2 cellular contexts compared by ENCODE assay signal in genomic region chr6:163671355-163671754, GRCh38.
TF ChIP-seq lines count a peak whose summit lies in the region.

No MANE protein-coding gene starts in this region.

TF ChIP-seq in GM23338, 12 proteins besides CTCF, POLR2A, EP300 and RAD21:
- TF ChIP-seq, protein P1, sequence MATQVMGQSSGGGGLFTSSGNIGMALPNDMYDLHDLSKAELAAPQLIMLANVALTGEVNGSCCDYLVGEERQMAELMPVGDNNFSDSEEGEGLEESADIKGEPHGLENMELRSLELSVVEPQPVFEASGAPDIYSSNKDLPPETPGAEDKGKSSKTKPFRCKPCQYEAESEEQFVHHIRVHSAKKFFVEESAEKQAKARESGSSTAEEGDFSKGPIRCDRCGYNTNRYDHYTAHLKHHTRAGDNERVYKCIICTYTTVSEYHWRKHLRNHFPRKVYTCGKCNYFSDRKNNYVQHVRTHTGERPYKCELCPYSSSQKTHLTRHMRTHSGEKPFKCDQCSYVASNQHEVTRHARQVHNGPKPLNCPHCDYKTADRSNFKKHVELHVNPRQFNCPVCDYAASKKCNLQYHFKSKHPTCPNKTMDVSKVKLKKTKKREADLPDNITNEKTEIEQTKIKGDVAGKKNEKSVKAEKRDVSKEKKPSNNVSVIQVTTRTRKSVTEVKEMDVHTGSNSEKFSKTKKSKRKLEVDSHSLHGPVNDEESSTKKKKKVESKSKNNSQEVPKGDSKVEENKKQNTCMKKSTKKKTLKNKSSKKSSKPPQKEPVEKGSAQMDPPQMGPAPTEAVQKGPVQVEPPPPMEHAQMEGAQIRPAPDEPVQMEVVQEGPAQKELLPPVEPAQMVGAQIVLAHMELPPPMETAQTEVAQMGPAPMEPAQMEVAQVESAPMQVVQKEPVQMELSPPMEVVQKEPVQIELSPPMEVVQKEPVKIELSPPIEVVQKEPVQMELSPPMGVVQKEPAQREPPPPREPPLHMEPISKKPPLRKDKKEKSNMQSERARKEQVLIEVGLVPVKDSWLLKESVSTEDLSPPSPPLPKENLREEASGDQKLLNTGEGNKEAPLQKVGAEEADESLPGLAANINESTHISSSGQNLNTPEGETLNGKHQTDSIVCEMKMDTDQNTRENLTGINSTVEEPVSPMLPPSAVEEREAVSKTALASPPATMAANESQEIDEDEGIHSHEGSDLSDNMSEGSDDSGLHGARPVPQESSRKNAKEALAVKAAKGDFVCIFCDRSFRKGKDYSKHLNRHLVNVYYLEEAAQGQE (IDR thresholded peaks at IDR 0.05; ENCODE audit: unreplicated experiment), result no peak
- no peak for TF ChIP-seq STAT1 (IDR thresholded peaks at IDR 0.05; ENCODE audit: unreplicated experiment)
- TF ChIP-seq EZH2 (IDR thresholded peaks at IDR 0.05; ENCODE audit: low read depth, unreplicated experiment), result no peak
- TF ChIP-seq, protein P2, sequence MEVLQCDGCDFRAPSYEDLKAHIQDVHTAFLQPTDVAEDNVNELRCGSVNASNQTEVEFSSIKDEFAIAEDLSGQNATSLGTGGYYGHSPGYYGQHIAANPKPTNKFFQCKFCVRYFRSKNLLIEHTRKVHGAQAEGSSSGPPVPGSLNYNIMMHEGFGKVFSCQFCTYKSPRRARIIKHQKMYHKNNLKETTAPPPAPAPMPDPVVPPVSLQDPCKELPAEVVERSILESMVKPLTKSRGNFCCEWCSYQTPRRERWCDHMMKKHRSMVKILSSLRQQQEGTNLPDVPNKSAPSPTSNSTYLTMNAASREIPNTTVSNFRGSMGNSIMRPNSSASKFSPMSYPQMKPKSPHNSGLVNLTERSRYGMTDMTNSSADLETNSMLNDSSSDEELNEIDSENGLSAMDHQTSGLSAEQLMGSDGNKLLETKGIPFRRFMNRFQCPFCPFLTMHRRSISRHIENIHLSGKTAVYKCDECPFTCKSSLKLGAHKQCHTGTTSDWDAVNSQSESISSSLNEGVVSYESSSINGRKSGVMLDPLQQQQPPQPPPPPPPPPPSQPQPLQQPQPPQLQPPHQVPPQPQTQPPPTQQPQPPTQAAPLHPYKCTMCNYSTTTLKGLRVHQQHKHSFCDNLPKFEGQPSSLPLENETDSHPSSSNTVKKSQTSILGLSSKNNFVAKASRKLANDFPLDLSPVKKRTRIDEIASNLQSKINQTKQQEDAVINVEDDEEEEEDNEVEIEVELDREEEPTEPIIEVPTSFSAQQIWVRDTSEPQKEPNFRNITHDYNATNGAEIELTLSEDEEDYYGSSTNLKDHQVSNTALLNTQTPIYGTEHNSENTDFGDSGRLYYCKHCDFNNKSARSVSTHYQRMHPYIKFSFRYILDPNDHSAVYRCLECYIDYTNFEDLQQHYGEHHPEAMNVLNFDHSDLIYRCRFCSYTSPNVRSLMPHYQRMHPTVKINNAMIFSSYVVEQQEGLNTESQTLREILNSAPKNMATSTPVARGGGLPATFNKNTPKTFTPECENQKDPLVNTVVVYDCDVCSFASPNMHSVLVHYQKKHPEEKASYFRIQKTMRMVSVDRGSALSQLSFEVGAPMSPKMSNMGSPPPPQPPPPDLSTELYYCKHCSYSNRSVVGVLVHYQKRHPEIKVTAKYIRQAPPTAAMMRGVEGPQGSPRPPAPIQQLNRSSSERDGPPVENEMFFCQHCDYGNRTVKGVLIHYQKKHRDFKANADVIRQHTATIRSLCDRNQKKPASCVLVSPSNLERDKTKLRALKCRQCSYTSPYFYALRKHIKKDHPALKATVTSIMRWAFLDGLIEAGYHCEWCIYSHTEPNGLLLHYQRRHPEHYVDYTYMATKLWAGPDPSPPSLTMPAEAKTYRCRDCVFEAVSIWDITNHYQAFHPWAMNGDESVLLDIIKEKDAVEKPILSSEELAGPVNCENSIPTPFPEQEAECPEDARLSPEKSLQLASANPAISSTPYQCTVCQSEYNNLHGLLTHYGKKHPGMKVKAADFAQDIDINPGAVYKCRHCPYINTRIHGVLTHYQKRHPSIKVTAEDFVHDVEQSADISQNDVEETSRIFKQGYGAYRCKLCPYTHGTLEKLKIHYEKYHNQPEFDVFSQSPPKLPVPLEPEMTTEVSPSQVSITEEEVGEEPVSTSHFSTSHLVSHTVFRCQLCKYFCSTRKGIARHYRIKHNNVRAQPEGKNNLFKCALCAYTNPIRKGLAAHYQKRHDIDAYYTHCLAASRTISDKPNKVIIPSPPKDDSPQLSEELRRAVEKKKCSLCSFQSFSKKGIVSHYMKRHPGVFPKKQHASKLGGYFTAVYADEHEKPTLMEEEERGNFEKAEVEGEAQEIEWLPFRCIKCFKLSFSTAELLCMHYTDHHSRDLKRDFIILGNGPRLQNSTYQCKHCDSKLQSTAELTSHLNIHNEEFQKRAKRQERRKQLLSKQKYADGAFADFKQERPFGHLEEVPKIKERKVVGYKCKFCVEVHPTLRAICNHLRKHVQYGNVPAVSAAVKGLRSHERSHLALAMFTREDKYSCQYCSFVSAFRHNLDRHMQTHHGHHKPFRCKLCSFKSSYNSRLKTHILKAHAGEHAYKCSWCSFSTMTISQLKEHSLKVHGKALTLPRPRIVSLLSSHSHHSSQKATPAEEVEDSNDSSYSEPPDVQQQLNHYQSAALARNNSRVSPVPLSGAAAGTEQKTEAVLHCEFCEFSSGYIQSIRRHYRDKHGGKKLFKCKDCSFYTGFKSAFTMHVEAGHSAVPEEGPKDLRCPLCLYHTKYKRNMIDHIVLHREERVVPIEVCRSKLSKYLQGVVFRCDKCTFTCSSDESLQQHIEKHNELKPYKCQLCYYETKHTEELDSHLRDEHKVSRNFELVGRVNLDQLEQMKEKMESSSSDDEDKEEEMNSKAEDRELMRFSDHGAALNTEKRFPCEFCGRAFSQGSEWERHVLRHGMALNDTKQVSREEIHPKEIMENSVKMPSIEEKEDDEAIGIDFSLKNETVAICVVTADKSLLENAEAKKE (CRISPR knock-in tag; IDR thresholded peaks at IDR 0.05), result no peak
- TF ChIP-seq, protein P3, sequence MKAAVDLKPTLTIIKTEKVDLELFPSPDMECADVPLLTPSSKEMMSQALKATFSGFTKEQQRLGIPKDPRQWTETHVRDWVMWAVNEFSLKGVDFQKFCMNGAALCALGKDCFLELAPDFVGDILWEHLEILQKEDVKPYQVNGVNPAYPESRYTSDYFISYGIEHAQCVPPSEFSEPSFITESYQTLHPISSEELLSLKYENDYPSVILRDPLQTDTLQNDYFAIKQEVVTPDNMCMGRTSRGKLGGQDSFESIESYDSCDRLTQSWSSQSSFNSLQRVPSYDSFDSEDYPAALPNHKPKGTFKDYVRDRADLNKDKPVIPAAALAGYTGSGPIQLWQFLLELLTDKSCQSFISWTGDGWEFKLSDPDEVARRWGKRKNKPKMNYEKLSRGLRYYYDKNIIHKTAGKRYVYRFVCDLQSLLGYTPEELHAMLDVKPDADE (IDR thresholded peaks at IDR 0.05), result no peak
- no peak for TF ChIP-seq ZNF331 (CRISPR knock-in tag; IDR thresholded peaks at IDR 0.05; ENCODE audit: low read depth)
- TF ChIP-seq JUNB (IDR thresholded peaks at IDR 0.05; ENCODE audit: unreplicated experiment), result no peak
TF ChIP-seq in GM23338: peak in this region for 0.

TF ChIP-seq in Ishikawa, 13 proteins besides CTCF, POLR2A, EP300 and RAD21 (continued from another document):
- TF ChIP-seq, protein P1 (IDR thresholded peaks at IDR 0.05; ENCODE audit: low read depth), result no peak
- TF ChIP-seq, protein P4, sequence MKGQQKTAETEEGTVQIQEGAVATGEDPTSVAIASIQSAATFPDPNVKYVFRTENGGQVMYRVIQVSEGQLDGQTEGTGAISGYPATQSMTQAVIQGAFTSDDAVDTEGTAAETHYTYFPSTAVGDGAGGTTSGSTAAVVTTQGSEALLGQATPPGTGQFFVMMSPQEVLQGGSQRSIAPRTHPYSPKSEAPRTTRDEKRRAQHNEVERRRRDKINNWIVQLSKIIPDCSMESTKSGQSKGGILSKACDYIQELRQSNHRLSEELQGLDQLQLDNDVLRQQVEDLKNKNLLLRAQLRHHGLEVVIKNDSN (IDR thresholded peaks at IDR 0.05), result peak; percentile 36; the same call in 1 of the 2 replicates
